In genomic region chr19:5048091-5048726, GRCh38 we compare ENCODE assay signal across 9 cellular contexts.
DNase-seq lines count a peak whose midpoint lies in the region; ATAC-seq and TF ChIP-seq lines count a peak whose summit lies in the region.
"Had no signal": no experiment of that assay in that cellular context is flagged by ENCODE, and none has a peak within 500 bp of the region (broad histone marks: within the 10 kb centered on the region; RNA-seq: fewer than 3 reads in every experiment).

No MANE protein-coding gene starts in this region.

- ATAC-seq in T-helper 17 cell (peak; percentile 88), HG02623 (IDR thresholded peaks at IDR 0.05; ENCODE audit: unreplicated experiment) (no peak), GM18517 (IDR thresholded peaks at IDR 0.05; ENCODE audit: unreplicated experiment) (no peak)

- no peaks in the 10 kb centered on the region for H3K9me2 ChIP-seq in Loucy (replicated peaks; ENCODE audit: low read depth, low read length)

- DNase-seq in EH (ENCODE audit: low read depth) (peak; percentile 84), T-helper 17 cell (peak; percentile 42 to 53 (median 46)), amniotic stem cell (lab: John Stamatoyannopoulos, UW) (peak; percentile 53), right atrium auricular region (ENCODE audit: low spot score) (peak; percentile 76), retinal pigment epithelial cell (ENCODE audit: low read depth) (no peak)

- no peaks in the 10 kb centered on the region for H3K27me3 ChIP-seq in Loucy (ENCODE audit: insufficient read depth, low read length, poor library complexity, severe bottlenecking)
- no peaks in the 10 kb centered on the region for H3K27me3 ChIP-seq in right atrium auricular region

- no peaks in the 10 kb centered on the region for H3K27me3 Mint-ChIP-seq in T-helper 17 cell

- TF ChIP-seq CTCF in Loucy (conservative IDR thresholded peaks at IDR 0.05; ENCODE audit: low read length) (peak; percentile 87), right atrium auricular region (IDR thresholded peaks at IDR 0.05) (peak; percentile 99), retinal pigment epithelial cell (conservative IDR thresholded peaks at IDR 0.05; ENCODE audit: low read depth, low read length) (peak; percentile 95)

- H3K4me3 ChIP-seq in Loucy (ENCODE audit: low read length, poor library complexity, severe bottlenecking) (no peak overlapping the region), right atrium auricular region (peak overlapping the region in 1 of 2 donors; percentile 6), retinal pigment epithelial cell (ENCODE audit: low read length) (no peak overlapping the region)

- no peaks in the 10 kb centered on the region for H3K36me3 Mint-ChIP-seq in T-helper 17 cell (ENCODE audit: low read depth)

- H3K4me3 Mint-ChIP-seq in T-helper 17 cell, result no peak overlapping the region

- peaks cover 11% of the 10 kb centered on the region; the same call in 1 of the 2 replicates for H3K79me2 ChIP-seq in Loucy (ENCODE audit: insufficient read depth, low read length)

- peak overlapping the region in 1 of 2 donors; percentile 47 for H3K27ac ChIP-seq in right atrium auricular region
- H3K27ac ChIP-seq: epithelial cell of prostate had no signal

- H3K9ac ChIP-seq in Loucy (ENCODE audit: low read depth, low read length, poor library complexity, severe bottlenecking), result no peak overlapping the region

- peaks cover 16% of the 10 kb centered on the region for H4K20me1 ChIP-seq in Loucy (ENCODE audit: insufficient read depth, low read length, poor library complexity, severe bottlenecking)

- no peak overlapping the region for H3K4me2 ChIP-seq in Loucy (ENCODE audit: low read depth, low read length, poor library complexity, severe bottlenecking)

- no peaks in the 10 kb centered on the region for H3F3A ChIP-seq in Loucy (ENCODE audit: low read depth)

- H3K27ac Mint-ChIP-seq in T-helper 17 cell, result no peak overlapping the region

- H3K4me1 ChIP-seq in Loucy (ENCODE audit: insufficient read depth, low read length, poor library complexity, severe bottlenecking), result no peaks in the 10 kb centered on the region
- H3K4me1 ChIP-seq in right atrium auricular region, result peaks cover 0 to 57% of the 10 kb centered on the region in 2 donors

- no peak overlapping the region for H2AFZ ChIP-seq in Loucy (ENCODE audit: low read length)

- H3K4me1 Mint-ChIP-seq in T-helper 17 cell, result peaks cover 9% of the 10 kb centered on the region

- H3K36me3 ChIP-seq in Loucy (ENCODE audit: insufficient read depth, low read length) (peaks cover 61% of the 10 kb centered on the region; the same call in 1 of the 2 replicates), right atrium auricular region (peaks cover 13% of the 10 kb centered on the region)

- H3K9me3 ChIP-seq in Loucy (ENCODE audit: insufficient read depth, low read depth, low read length) (no peaks in the 10 kb centered on the region), T-helper 17 cell (ENCODE audit: control insufficient read depth, low read length, poor library complexity, severe bottlenecking) (no peaks in the 10 kb centered on the region), right atrium auricular region (no peaks in the 10 kb centered on the region)
